11 cellular contexts compared by ENCODE assay signal in the genomic region with DNA sequence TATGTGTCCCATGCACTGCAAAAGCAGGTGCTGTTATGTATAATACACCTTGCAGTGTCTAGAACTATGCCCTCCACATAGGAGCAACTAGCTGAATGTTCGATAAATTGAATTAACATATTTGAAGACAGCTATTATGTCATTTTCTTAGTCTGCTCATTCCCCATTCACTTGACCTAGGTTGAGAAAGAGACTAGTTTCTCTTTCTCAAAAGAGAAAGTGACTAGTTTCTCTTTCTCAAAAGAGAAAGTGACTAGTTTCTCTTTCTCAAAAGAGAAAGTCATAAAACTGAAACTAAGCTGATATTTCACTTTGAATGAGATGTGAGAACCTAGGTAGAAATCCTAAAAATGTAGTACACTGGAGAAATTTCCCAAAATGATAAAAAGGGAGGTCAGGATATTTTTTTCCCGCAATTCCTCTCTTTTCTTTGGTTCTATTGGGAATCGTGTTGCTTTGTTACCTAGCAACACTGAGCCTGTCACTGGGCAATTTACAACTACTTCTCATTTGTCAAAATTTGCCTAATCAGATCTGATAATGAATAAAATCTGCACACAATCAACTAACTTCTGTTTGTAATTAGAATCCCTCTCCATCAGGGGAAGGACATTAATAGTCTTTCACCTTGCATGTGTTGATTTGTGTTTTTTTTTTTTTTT.
A peak's percentile ranks its signal among the peaks of the same experiment; 100 is the strongest.
DNase-seq lines count a peak whose midpoint lies in the region; ATAC-seq and TF ChIP-seq lines count a peak whose summit lies in the region.
"Had no signal": no experiment of that assay in that cellular context is flagged by ENCODE, and none has a peak within 500 bp of the region (broad histone marks: within the 10 kb centered on the region; RNA-seq: fewer than 3 reads in every experiment).

No MANE protein-coding gene starts in this region.

- no peak overlapping the region for H2AFZ ChIP-seq in OCI-LY7 (ENCODE audit: low read length)

- ATAC-seq in GM19035 (IDR thresholded peaks at IDR 0.05; ENCODE audit: unreplicated experiment): peak; percentile 75
- peak; percentile 87 for ATAC-seq in HG02798 (IDR thresholded peaks at IDR 0.05; ENCODE audit: poor library complexity, unreplicated experiment)

- H3K4me2 ChIP-seq in OCI-LY7 (ENCODE audit: low read length): no peak overlapping the region

- BruUV-seq in OCI-LY7 (replicated peaks; lab: Mats Ljungman, UMichigan): no TSS peak

- H3K79me2 ChIP-seq in OCI-LY7 (ENCODE audit: insufficient read depth, low read depth, low read length): no peaks in the 10 kb centered on the region

- TF ChIP-seq CTCF in GM12865 (IDR thresholded peaks at IDR 0.05; ENCODE audit: insufficient read depth, low read depth, low read length, missing control alignments) (no peak), OCI-LY7 (conservative IDR thresholded peaks at IDR 0.05; ENCODE audit: low read length) (no peak)

- H3K9me3 ChIP-seq in KOPT-K1 (ENCODE audit: insufficient read depth, low read length, poor library complexity, severe bottlenecking) (no peaks in the 10 kb centered on the region), SJCRH30 (replicated peaks) (no peaks in the 10 kb centered on the region), OCI-LY7 (ENCODE audit: low read length) (no peaks in the 10 kb centered on the region)

- intact Hi-C loops in OCI-LY7 (cut with micrococcal nuclease; ENCODE audit: unreplicated experiment): no loop called here

- H3K27ac ChIP-seq in KOPT-K1 (ENCODE audit: low read depth, low read length, poor library complexity, severe bottlenecking): peak overlapping the region; percentile 26
- no peak overlapping the region for H3K27ac ChIP-seq in SJCRH30
- no peak overlapping the region for H3K27ac ChIP-seq in OCI-LY7 (ENCODE audit: low read depth, low read length, poor library complexity, severe bottlenecking)

- H3K36me3 ChIP-seq in KOPT-K1 (ENCODE audit: insufficient read depth, low read length) (no peaks in the 10 kb centered on the region), SJCRH30 (no peaks in the 10 kb centered on the region), OCI-LY7 (ENCODE audit: insufficient read depth, low read length) (no peaks in the 10 kb centered on the region)

- no peak overlapping the region for H3K4me3 ChIP-seq in GM12865 (ENCODE audit: low read depth, low read length)
- H3K4me3 ChIP-seq in SJCRH30: no peak overlapping the region
- no peak overlapping the region for H3K4me3 ChIP-seq in OCI-LY7 (ENCODE audit: low read depth, low read length, poor library complexity, severe bottlenecking)

- CTCF ChIA-PET in OCI-LY7 (lab: Charles Lee; ENCODE audit: unreplicated experiment): no interaction called here

- H3K9me2 ChIP-seq in OCI-LY7 (ENCODE audit: insufficient read depth, low read length): no peaks in the 10 kb centered on the region; the same call in 1 of the 2 replicates

- POLR2A ChIA-PET in OCI-LY7 (lab: Charles Lee): interaction anchor here (1.1 kb wide), 1 partner anchor 270 kb away, joined by 3 read pairs; no protein-coding TSS in a partner anchor

- H3K27me3 ChIP-seq in SJCRH30: no peaks in the 10 kb centered on the region

- H3K4me1 ChIP-seq in SJCRH30 (no peaks in the 10 kb centered on the region), OCI-LY7 (ENCODE audit: insufficient read depth, low read length, poor library complexity, severe bottlenecking) (no peaks in the 10 kb centered on the region)

- H4K20me1 ChIP-seq in OCI-LY7 (ENCODE audit: insufficient read depth, low read length): no peaks in the 10 kb centered on the region

- DNase-seq in GM12865 (ENCODE audit: low read depth): peak; percentile 21
- no peak for DNase-seq in AG20443 (ENCODE audit: low spot score)
- no peak for DNase-seq in SJCRH30
- no peak for DNase-seq in OCI-LY7 (ENCODE audit: low spot score)
- DNase-seq in NCI-H2029 treated with DMSO at 0.1 percent for 48 hours (lab: John Stamatoyannopoulos, UW): no peak
- DNase-seq: Calu3, H9, SIG-M5 had no signal
